ENCODE assay signal across 8 cellular contexts in the genomic region with DNA sequence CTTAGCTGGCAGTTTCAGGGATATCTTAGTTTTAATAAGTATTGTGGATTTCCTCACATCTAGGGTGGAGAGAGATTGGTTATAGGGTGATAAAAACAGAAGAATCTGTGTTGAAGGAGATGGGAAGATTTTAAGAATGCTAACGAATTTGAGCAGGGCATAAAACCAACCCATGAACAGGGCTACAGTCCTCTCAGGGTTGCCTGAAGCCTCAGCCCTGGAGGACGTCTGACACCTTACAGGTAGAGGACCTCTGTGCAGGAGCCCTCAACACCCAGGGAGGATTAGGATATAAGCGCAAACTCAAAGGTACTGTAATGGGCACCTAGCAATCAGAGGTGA. TPM values are rescaled to one million over a fixed set of nuclear protein-coding genes. Genes with fewer than 3 reads are reported as not detected.
DNase-seq lines count a peak whose midpoint lies in the region; ATAC-seq and TF ChIP-seq lines count a peak whose summit lies in the region.

No MANE protein-coding gene starts in this region.

- no peaks in the 10 kb centered on the region for H3K36me3 Mint-ChIP-seq in activated T-cell treated with anti-CD3 and anti-CD28 coated beads, Interleukin-2, amount 50 U/mL, for 24 hours (ENCODE audit: low read depth)
- no peaks in the 10 kb centered on the region for H3K36me3 Mint-ChIP-seq in glutamatergic neuron (ENCODE audit: unreplicated experiment)
- H3K36me3 Mint-ChIP-seq in stimulated activated naive B cell treated with anti-CD40 and anti-IgM and Interleukin-4, amounts not matched to agents 10 μg/mL and 1 μg/mL and 100 μg/mL, for 72 hours: no peaks in the 10 kb centered on the region

- no TSS peak for BruUV-seq in PC-3 (replicated peaks; lab: Mats Ljungman, UMichigan)

- H3K27ac ChIP-seq in PC-3 (ENCODE audit: low read length): no peak overlapping the region

- no peaks in the 10 kb centered on the region for H3K4me1 ChIP-seq in PC-3 (ENCODE audit: insufficient read depth, low read length)

- peak overlapping the region; percentile 77 for H3K4me2 ChIP-seq in PC-3 (ENCODE audit: low read length)

- ATAC-seq in PC-3 (peak; percentile 54), HG03025 (IDR thresholded peaks at IDR 0.05; ENCODE audit: low FRiP score, unreplicated experiment) (no peak)
- ATAC-seq in stimulated activated naive B cell treated with anti-CD40 and anti-IgM and Interleukin-4, amounts not matched to agents 10 μg/mL and 1 μg/mL and 100 μg/mL, for 72 hours (replicated peaks): peak; percentile 50 to 54

- no peaks in the 10 kb centered on the region for H3K9me3 ChIP-seq in PC-3 (ENCODE audit: low read length)

- H4K20me1 ChIP-seq in PC-3 (ENCODE audit: low read length): no peaks in the 10 kb centered on the region; the same call in 1 of the 2 replicates

- POLR2A ChIA-PET in PC-3 (lab: Charles Lee; ENCODE audit: unreplicated experiment): no interaction called here

- H3K27me3 Mint-ChIP-seq in activated T-cell treated with anti-CD3 and anti-CD28 coated beads, Interleukin-2, amount 50 U/mL, for 24 hours: peaks cover 55% of the 10 kb centered on the region
- peaks cover 3% of the 10 kb centered on the region for H3K27me3 Mint-ChIP-seq in glutamatergic neuron (ENCODE audit: unreplicated experiment)
- peaks cover 29 to 34% of the 10 kb centered on the region in 2 donors for H3K27me3 Mint-ChIP-seq in stimulated activated naive B cell treated with anti-CD40 and anti-IgM and Interleukin-4, amounts not matched to agents 10 μg/mL and 1 μg/mL and 100 μg/mL, for 72 hours

- H3K4me1 Mint-ChIP-seq in activated T-cell treated with anti-CD3 and anti-CD28 coated beads, Interleukin-2, amount 50 U/mL, for 24 hours (ENCODE audit: low read depth): peaks cover 11% of the 10 kb centered on the region
- H3K4me1 Mint-ChIP-seq in glutamatergic neuron (ENCODE audit: low read depth, unreplicated experiment): no peaks in the 10 kb centered on the region
- peaks cover 4 to 13% of the 10 kb centered on the region in 2 donors for H3K4me1 Mint-ChIP-seq in stimulated activated naive B cell treated with anti-CD40 and anti-IgM and Interleukin-4, amounts not matched to agents 10 μg/mL and 1 μg/mL and 100 μg/mL, for 72 hours

- peak overlapping the region; percentile 59 for H3K4me3 ChIP-seq in PC-3 (ENCODE audit: low read length)

- no peaks in the 10 kb centered on the region for H3F3A ChIP-seq in PC-3 (ENCODE audit: low read length, unreplicated experiment)

- DNase-seq in activated T-cell treated with anti-CD3 and anti-CD28 coated beads, Interleukin-2, amount 50 U/mL, for 24 hours: no peak
- no peak for DNase-seq in activated T-cell treated with anti-CD3 and anti-CD28 coated beads for 4 hours
- DNase-seq in PC-3: no peak
- no peak for DNase-seq in glutamatergic neuron
- no peak for DNase-seq in stimulated activated naive B cell treated with anti-CD40 and anti-IgM and Interleukin-4, amounts not matched to agents 10 μg/mL and 1 μg/mL and 100 μg/mL, for 72 hours
- DNase-seq in DMS79 (lab: John Stamatoyannopoulos, UW): no peak
- DNase-seq in epidermal melanocyte (ENCODE audit: insufficient read length, low spot score): no peak

- no peaks in the 10 kb centered on the region for H3K36me3 ChIP-seq in PC-3 (ENCODE audit: low read depth, low read length)

- H2AFZ ChIP-seq in PC-3 (ENCODE audit: low read length): peak overlapping the region; percentile 60

- CTCF ChIA-PET in PC-3 (lab: Charles Lee): no interaction called here

- no peak for TF ChIP-seq CTCF in PC-3 (conservative IDR thresholded peaks at IDR 0.05; ENCODE audit: low read depth, low read length)
- TF ChIP-seq CTCF in glutamatergic neuron (IDR thresholded peaks at IDR 0.05; ENCODE audit: partially characterized antibody, unreplicated experiment): no peak

- H3K27me3 ChIP-seq in PC-3 (ENCODE audit: low read length): peaks cover 50% of the 10 kb centered on the region

- no peaks in the 10 kb centered on the region for H3K9me2 ChIP-seq in PC-3 (replicated peaks; ENCODE audit: low read length)

- H3K4me3 Mint-ChIP-seq in activated T-cell treated with anti-CD3 and anti-CD28 coated beads, Interleukin-2, amount 50 U/mL, for 24 hours: peak overlapping the region; percentile 16
- peak overlapping the region; percentile 73 for H3K4me3 Mint-ChIP-seq in glutamatergic neuron (ENCODE audit: unreplicated experiment)
- peak overlapping the region in 1 of 2 donors; percentile 52 for H3K4me3 Mint-ChIP-seq in stimulated activated naive B cell treated with anti-CD40 and anti-IgM and Interleukin-4, amounts not matched to agents 10 μg/mL and 1 μg/mL and 100 μg/mL, for 72 hours

- H3K27ac Mint-ChIP-seq in activated T-cell treated with anti-CD3 and anti-CD28 coated beads, Interleukin-2, amount 50 U/mL, for 24 hours: no peak overlapping the region
- no peak overlapping the region for H3K27ac Mint-ChIP-seq in glutamatergic neuron (ENCODE audit: unreplicated experiment)
- H3K27ac Mint-ChIP-seq in stimulated activated naive B cell treated with anti-CD40 and anti-IgM and Interleukin-4, amounts not matched to agents 10 μg/mL and 1 μg/mL and 100 μg/mL, for 72 hours: no peak overlapping the region

- no peaks in the 10 kb centered on the region for H3K79me2 ChIP-seq in PC-3 (ENCODE audit: low read length)

- H3K9ac ChIP-seq in PC-3 (ENCODE audit: low read length): no peak overlapping the region

- no peaks in the 10 kb centered on the region for H3K9me3 Mint-ChIP-seq in activated T-cell treated with anti-CD3 and anti-CD28 coated beads, Interleukin-2, amount 50 U/mL, for 24 hours
- H3K9me3 Mint-ChIP-seq in glutamatergic neuron (ENCODE audit: unreplicated experiment): peaks cover 5% of the 10 kb centered on the region
- H3K9me3 Mint-ChIP-seq in stimulated activated naive B cell treated with anti-CD40 and anti-IgM and Interleukin-4, amounts not matched to agents 10 μg/mL and 1 μg/mL and 100 μg/mL, for 72 hours: peaks cover 4 to 13% of the 10 kb centered on the region in 2 donors

- intact Hi-C loops in PC-3 (cut with micrococcal nuclease): no loop called here

RNA-seq across cellular contexts. Expression of gene WASF3, which starts 0.5 kb away (rescaled TPM):
- total RNA-seq in PC-3 (2014; rRNA removed): 2.0 and 2.6 TPM in 2 replicates
- 10.1 TPM for total RNA-seq in glutamatergic neuron (ENCODE audit: unreplicated experiment)
